ENCODE assay signal across 25 cellular contexts in genomic region chr7:7920056-7920455, GRCh38. TPM values are rescaled to one million over a fixed set of nuclear protein-coding genes. Genes with fewer than 3 reads are reported as not detected.
DNase-seq lines count a peak whose midpoint lies in the region; ATAC-seq and TF ChIP-seq lines count a peak whose summit lies in the region.
"Had no signal": no experiment of that assay in that cellular context is flagged by ENCODE, and none has a peak within 500 bp of the region (broad histone marks: within the 10 kb centered on the region; RNA-seq: fewer than 3 reads in every experiment).

No MANE protein-coding gene starts in this region.

- H3K36me3 Mint-ChIP-seq in effector memory CD8-positive, alpha-beta T cell (ENCODE audit: insufficient read depth), result peaks cover 6% of the 10 kb centered on the region
- H3K36me3 Mint-ChIP-seq: WTC11 had no signal

- no peak overlapping the region for H4K8ac ChIP-seq in mesendoderm (ENCODE audit: low read depth, low read length)

- TF ChIP-seq CTCF in OCI-LY1 (IDR thresholded peaks at IDR 0.05; ENCODE audit: low read length) (no peak), stomach (IDR thresholded peaks at IDR 0.05) (no peak)

- peak overlapping the region; percentile 67 for H3K4me2 ChIP-seq in OCI-LY1 (ENCODE audit: low read length)
- H3K4me2 ChIP-seq in mesendoderm (ENCODE audit: low read length), result no peak overlapping the region

- H3K18ac ChIP-seq in mesendoderm (ENCODE audit: low read length), result no peak overlapping the region

- intact Hi-C loops in stomach (cut with DNase I; ENCODE audit: low total_unique reads), result no loop called here

- peaks cover 65% of the 10 kb centered on the region for H3K4me1 ChIP-seq in OCI-LY1 (ENCODE audit: insufficient read depth, low read length, severe bottlenecking)
- peaks cover 0 to 50% (median 22%) of the 10 kb centered on the region in 4 donors for H3K4me1 ChIP-seq in stomach
- peaks cover 3% of the 10 kb centered on the region for H3K4me1 ChIP-seq in mesendoderm (ENCODE audit: control insufficient read depth, low read depth, low read length)
- H3K4me1 ChIP-seq: psoas muscle, SJSA1, upper lobe of right lung had no signal

- no peaks in the 10 kb centered on the region for H3K9me3 Mint-ChIP-seq in effector memory CD8-positive, alpha-beta T cell
- H3K9me3 Mint-ChIP-seq: nephron progenitor cell; stimulated activated naive CD8-positive, alpha-beta T cell treated with anti-CD3 and anti-CD28 coated beads, Interleukin-15, amount 100 ng/mL, for 72 hours had no signal

- H3K9me2 ChIP-seq in OCI-LY1 (ENCODE audit: low read depth, low read length), result no peaks in the 10 kb centered on the region

- H3K9ac ChIP-seq in OCI-LY1 (ENCODE audit: low read length), result peak overlapping the region; percentile 27
- no peak overlapping the region for H3K9ac ChIP-seq in mesendoderm (ENCODE audit: low read length)

- H3K56ac ChIP-seq in mesendoderm (ENCODE audit: low read length), result no peak overlapping the region

- H3K4me3 Mint-ChIP-seq in effector memory CD8-positive, alpha-beta T cell, result peak overlapping the region; percentile 19 to 69
- H3K4me3 Mint-ChIP-seq: activated CD8-positive, alpha-beta T cell treated with anti-CD3 and anti-CD28 coated beads, Interleukin-2, amount 10 ng/mL, durations not matched to agents 7 days and 5 days; nephron progenitor cell; stimulated activated naive CD8-positive, alpha-beta T cell treated with anti-CD3 and anti-CD28 coated beads, Interleukin-15, amount 100 ng/mL, for 72 hours; WTC11 had no signal

- no peak for TF ChIP-seq POLR2A in stomach (IDR thresholded peaks at IDR 0.05)

- H3F3A ChIP-seq in OCI-LY1 (ENCODE audit: insufficient read depth, low read length), result no peaks in the 10 kb centered on the region

- H2BK120ac ChIP-seq in mesendoderm (ENCODE audit: low read depth, low read length), result no peak overlapping the region

- DNase-seq in effector memory CD8-positive, alpha-beta T cell, result no peak
- DNase-seq in stomach, result no peak
- DNase-seq in mesendoderm, result no peak
- no peak for DNase-seq in NOMO-1 (lab: John Stamatoyannopoulos, UW; ENCODE audit: unreplicated experiment in 2 of 2)
- DNase-seq in HK-2 (ENCODE audit: unreplicated experiment), result no peak
- DNase-seq: activated naive CD4-positive, alpha-beta T cell; activated T-cell treated with anti-CD3 and anti-CD28 coated beads, Interleukin-2, amount 50 U/mL, for 1 hour; amygdala; dorsolateral prefrontal cortex; foreskin fibroblast; MV-4-11; NCI-H1694 treated with DMSO at 0.1 percent for 48 hours; NCI-H226; NCI-H82; nephron progenitor cell; psoas muscle; stimulated activated CD4-positive, alpha-beta T cell treated with anti-CD3 and anti-CD28 coated beads, Interleukin-2, amount 100 ng/mL, for 48 hours; upper lobe of right lung had no signal

- no peak overlapping the region for H2AK5ac ChIP-seq in mesendoderm (ENCODE audit: low read length)

- H2BK15ac ChIP-seq in mesendoderm (replicated peaks; ENCODE audit: low read depth), result no peak overlapping the region

- H3K4me3 ChIP-seq in OCI-LY1 (ENCODE audit: low read depth, low read length, poor library complexity, severe bottlenecking), result peak overlapping the region; percentile 40
- H3K4me3 ChIP-seq in stomach, result peak overlapping the region in 1 of 4 donors; percentile 23
- H3K4me3 ChIP-seq in mesendoderm (ENCODE audit: low read length), result no peak overlapping the region
- H3K4me3 ChIP-seq: psoas muscle, SJSA1, upper lobe of right lung had no signal

- H2AFZ ChIP-seq in OCI-LY1 (ENCODE audit: low read length), result no peak overlapping the region

- H3K27ac ChIP-seq in OCI-LY1 (ENCODE audit: low read depth, low read length, poor library complexity, severe bottlenecking) (peak overlapping the region; percentile 89), stomach (peak overlapping the region in 3 of 5 donors; percentile 10 to 62 (median 27)), mesendoderm (ENCODE audit: low read depth, low read length) (no peak overlapping the region)
- H3K27ac ChIP-seq: psoas muscle, SJSA1, upper lobe of right lung had no signal

- no peaks in the 10 kb centered on the region for H4K20me1 ChIP-seq in OCI-LY1 (ENCODE audit: insufficient read depth, low read length)

- no peak for TF ChIP-seq EP300 in stomach (IDR thresholded peaks at IDR 0.05)

- no peaks in the 10 kb centered on the region for H3K27me3 Mint-ChIP-seq in effector memory CD8-positive, alpha-beta T cell
- H3K27me3 Mint-ChIP-seq: stimulated activated naive CD8-positive, alpha-beta T cell treated with anti-CD3 and anti-CD28 coated beads, Interleukin-15, amount 100 ng/mL, for 72 hours had no signal

- H3K79me1 ChIP-seq in mesendoderm (ENCODE audit: low read length), result no peaks in the 10 kb centered on the region

- H3K9me3 ChIP-seq in OCI-LY1 (ENCODE audit: low read length) (no peaks in the 10 kb centered on the region), stomach (no peaks in the 10 kb centered on the region)
- H3K9me3 ChIP-seq: psoas muscle, SJSA1, upper lobe of right lung had no signal

- H3K27ac Mint-ChIP-seq in effector memory CD8-positive, alpha-beta T cell, result no peak overlapping the region
- H3K27ac Mint-ChIP-seq: activated CD8-positive, alpha-beta T cell treated with anti-CD3 and anti-CD28 coated beads, Interleukin-2, amount 10 ng/mL, durations not matched to agents 7 days and 5 days; nephron progenitor cell; stimulated activated naive CD8-positive, alpha-beta T cell treated with anti-CD3 and anti-CD28 coated beads, Interleukin-15, amount 100 ng/mL, for 72 hours had no signal

- 48 to 72% (median 66%) methylated on average over 2 of the region's 2 CpGs for WGBS in stomach, 5 donors
- WGBS in mesendoderm (ENCODE audit: extremely low coverage, insufficient coverage, low lambda C conversion rate), result no CpG with 5 or more reads among the region's 2 CpGs

- H3K79me2 ChIP-seq in OCI-LY1 (ENCODE audit: insufficient read depth, low read length) (no peaks in the 10 kb centered on the region), mesendoderm (ENCODE audit: control insufficient read depth, insufficient read depth, low read length) (no peaks in the 10 kb centered on the region)

- H4K5ac ChIP-seq in mesendoderm (ENCODE audit: low read length), result no peak overlapping the region

- no peak overlapping the region for H3K4ac ChIP-seq in mesendoderm (ENCODE audit: low read depth, low read length)

- no peak overlapping the region for H3K23ac ChIP-seq in mesendoderm (ENCODE audit: low read length)

- peaks cover 23 to 27% of the 10 kb centered on the region in 2 donors for H3K4me1 Mint-ChIP-seq in effector memory CD8-positive, alpha-beta T cell (ENCODE audit: low read depth in 2 of 2)

- peak; percentile 2 for ATAC-seq in GM18907 (IDR thresholded peaks at IDR 0.05; ENCODE audit: unreplicated experiment)
- no peak for ATAC-seq in effector memory CD8-positive, alpha-beta T cell (replicated peaks)
- ATAC-seq: activated CD8-positive, alpha-beta T cell treated with anti-CD3 and anti-CD28 coated beads, Interleukin-2, amount 10 ng/mL, durations not matched to agents 7 days and 5 days; Panc1; psoas muscle; upper lobe of right lung; WTC11 had no signal

- no peaks in the 10 kb centered on the region for H3K36me3 ChIP-seq in OCI-LY1 (ENCODE audit: insufficient read depth, low read length)
- H3K36me3 ChIP-seq in stomach, result no peaks in the 10 kb centered on the region
- no peaks in the 10 kb centered on the region for H3K36me3 ChIP-seq in mesendoderm (ENCODE audit: control insufficient read depth, insufficient read depth, low read length)
- H3K36me3 ChIP-seq: SJSA1, upper lobe of right lung had no signal

- H2BK5ac ChIP-seq in mesendoderm (ENCODE audit: low read length), result no peak overlapping the region

- H3K27me3 ChIP-seq in OCI-LY1 (ENCODE audit: insufficient read depth, low read length) (no peaks in the 10 kb centered on the region), stomach (no peaks in the 10 kb centered on the region), mesendoderm (ENCODE audit: insufficient read depth, low read length, poor library complexity) (peaks cover 2% of the 10 kb centered on the region)
- H3K27me3 ChIP-seq: dorsolateral prefrontal cortex, SJSA1, upper lobe of right lung had no signal

RNA-seq across cellular contexts. Expression of gene GLCCI1, which starts 48.5 kb away (rescaled TPM):
- total RNA-seq in stomach, result 10 to 100 TPM in 4 of 5 donors, 1 to 10 TPM in 1; 4.6 to 60.9 (median 26.6) TPM
- polyA plus RNA-seq in stomach, result 1 to 10 TPM; 2.6 to 3.2 (median 3.0) TPM
- polyA plus RNA-seq in mesendoderm (2013, experiment 1 of 2), result 5.8 TPM
- polyA plus RNA-seq in mesendoderm (2013, experiment 2 of 2), result 5.9 TPM
